ENCODE assay signal across 6 cellular contexts in genomic region chr14:82146846-82147245, GRCh38.
"Had no signal": no experiment of that assay in that cellular context is flagged by ENCODE, and none has a peak within 500 bp of the region (broad histone marks: within the 10 kb centered on the region; RNA-seq: fewer than 3 reads in every experiment).

No MANE protein-coding gene starts in this region.

- H3K36me3 Mint-ChIP-seq: IgD-negative memory B cell had no signal

- H3K4me1 Mint-ChIP-seq: IgD-negative memory B cell had no signal

- H3K27me3 Mint-ChIP-seq: IgD-negative memory B cell had no signal

- H3K4me3 Mint-ChIP-seq: IgD-negative memory B cell had no signal

- H3K27ac Mint-ChIP-seq: IgD-negative memory B cell had no signal

- DNase-seq: IMR-90, KBM-7 had no signal

- H3K27ac ChIP-seq: HL-60 had no signal

- ATAC-seq: HepG2, K562 had no signal

- H3K4me3 ChIP-seq: K562 had no signal
